In genomic region chr4:185108669-185109068, GRCh38 we compare ENCODE assay signal across 1 cellular context.
TF ChIP-seq lines count a peak whose summit lies in the region.

No MANE protein-coding gene starts in this region.

TF ChIP-seq in GM12878, 131 proteins besides CTCF, POLR2A, EP300 and RAD21 (continued from another document):
- TF ChIP-seq CEBPZ (IDR thresholded peaks at IDR 0.05; ENCODE audit: low read depth, low read length) (no peak), BRCA1 (IDR thresholded peaks at IDR 0.05; ENCODE audit: low read depth, low read length) (no peak), SUZ12 (IDR thresholded peaks at IDR 0.05; ENCODE audit: unreplicated experiment) (no peak), ATF3 (IDR thresholded peaks at IDR 0.05; ENCODE audit: borderline replicate concordance, extremely low read depth, low read depth, low read length) (no peak), PRDM15 (CRISPR knock-in tag; IDR thresholded peaks at IDR 0.05) (no peak), POU2F2 (IDR thresholded peaks at IDR 0.05; ENCODE audit: borderline replicate concordance, low read depth, low read length) (no peak), ATF7 (IDR thresholded peaks at IDR 0.05; ENCODE audit: low read depth) (no peak), TCF12 (IDR thresholded peaks at IDR 0.05; ENCODE audit: low read depth, low read length) (no peak), ZNF592 (IDR thresholded peaks at IDR 0.05) (no peak), TCF7 (IDR thresholded peaks at IDR 0.05; ENCODE audit: borderline replicate concordance) (no peak), BCL11A (IDR thresholded peaks at IDR 0.05; ENCODE audit: low read depth, low read length) (no peak), HSF1 (IDR thresholded peaks at IDR 0.05; ENCODE audit: low read depth, low read length) (no peak), GABPA (IDR thresholded peaks at IDR 0.05; ENCODE audit: low read depth) (no peak)
